ENCODE assay signal across 8 cellular contexts in genomic region chr9:37144762-37145161, GRCh38. TPM values are rescaled to one million over a fixed set of nuclear protein-coding genes. Genes with fewer than 3 reads are reported as not detected.
A peak's percentile ranks its signal among the peaks of the same experiment; 100 is the strongest.
DNase-seq lines count a peak whose midpoint lies in the region; ATAC-seq, FAIRE-seq and TF ChIP-seq lines count a peak whose summit lies in the region.

No MANE protein-coding gene starts in this region.

- H3K4me3 Mint-ChIP-seq in activated CD8-positive, alpha-beta memory T cell treated with anti-CD3 and anti-CD28 coated beads, Interleukin-2, amount 10 ng/mL, durations not matched to agents 7 days and 5 days: no peak overlapping the region
- peak overlapping the region; percentile 44 for H3K4me3 Mint-ChIP-seq in activated naive CD8-positive, alpha-beta T cell
- H3K4me3 Mint-ChIP-seq in stimulated activated effector memory CD8-positive, alpha-beta T cell treated with anti-CD3 and anti-CD28 coated beads, Interleukin-12 subunit alpha, Interleukin-12 subunit beta, amount 100 ng/mL, for 72 hours: no peak overlapping the region

- intact Hi-C loops in ovary (cut with DNase I) (no loop called here), pancreas (cut with DNase I) (no loop called here)

- no peaks in the 10 kb centered on the region for H3K36me3 ChIP-seq in ovary
- no peaks in the 10 kb centered on the region for H3K36me3 ChIP-seq in pancreas

- H3K27me3 ChIP-seq in ovary: no peaks in the 10 kb centered on the region
- no peaks in the 10 kb centered on the region for H3K27me3 ChIP-seq in pancreas

- FAIRE-seq in pancreas (lab: Jason Lieb, UNC): no peak

- H3K4me1 Mint-ChIP-seq in activated CD8-positive, alpha-beta memory T cell treated with anti-CD3 and anti-CD28 coated beads, Interleukin-2, amount 10 ng/mL, durations not matched to agents 7 days and 5 days: peaks cover 22% of the 10 kb centered on the region
- H3K4me1 Mint-ChIP-seq in activated naive CD8-positive, alpha-beta T cell (ENCODE audit: low read depth): peaks cover 66% of the 10 kb centered on the region
- H3K4me1 Mint-ChIP-seq in stimulated activated effector memory CD8-positive, alpha-beta T cell treated with anti-CD3 and anti-CD28 coated beads, Interleukin-12 subunit alpha, Interleukin-12 subunit beta, amount 100 ng/mL, for 72 hours: peaks cover 25% of the 10 kb centered on the region

- TF ChIP-seq CTCF in ovary (IDR thresholded peaks at IDR 0.05) (no peak), pancreas (IDR thresholded peaks at IDR 0.05) (no peak)

- H3K27me3 Mint-ChIP-seq in activated CD8-positive, alpha-beta memory T cell treated with anti-CD3 and anti-CD28 coated beads, Interleukin-2, amount 10 ng/mL, durations not matched to agents 7 days and 5 days: no peaks in the 10 kb centered on the region
- H3K27me3 Mint-ChIP-seq in activated naive CD8-positive, alpha-beta T cell: no peaks in the 10 kb centered on the region

- H3K36me3 Mint-ChIP-seq in activated CD8-positive, alpha-beta memory T cell treated with anti-CD3 and anti-CD28 coated beads, Interleukin-2, amount 10 ng/mL, durations not matched to agents 7 days and 5 days: peaks cover 26% of the 10 kb centered on the region
- peaks cover 23% of the 10 kb centered on the region for H3K36me3 Mint-ChIP-seq in activated naive CD8-positive, alpha-beta T cell
- H3K36me3 Mint-ChIP-seq in stimulated activated effector memory CD8-positive, alpha-beta T cell treated with anti-CD3 and anti-CD28 coated beads, Interleukin-12 subunit alpha, Interleukin-12 subunit beta, amount 100 ng/mL, for 72 hours: peaks cover 21% of the 10 kb centered on the region

- H3K9me3 ChIP-seq in ovary (no peaks in the 10 kb centered on the region), pancreas (no peaks in the 10 kb centered on the region)

- CTCF ChIA-PET in activated CD8-positive, alpha-beta memory T cell treated with anti-CD3 and anti-CD28 coated beads, Interleukin-2, amount 10 ng/mL, durations not matched to agents 7 days and 5 days (lab: Charles Lee): interaction anchor here (0.9 kb wide), 1 partner anchor 13 kb away, joined by 3 read pairs; no protein-coding TSS in a partner anchor

- DNase-seq in activated CD8-positive, alpha-beta memory T cell treated with anti-CD3 and anti-CD28 coated beads, Interleukin-2, amount 10 ng/mL, durations not matched to agents 7 days and 5 days: no peak
- DNase-seq in activated CD8-positive, alpha-beta memory T cell treated with anti-CD3 and anti-CD28 coated beads for 24 hours: no peak
- no peak for DNase-seq in stimulated activated effector memory CD8-positive, alpha-beta T cell treated with anti-CD3 and anti-CD28 coated beads, Interleukin-12 subunit alpha, Interleukin-12 subunit beta, amount 100 ng/mL, for 72 hours (ENCODE audit: low spot score in 2 of 2)
- DNase-seq in ovary (no peak), pancreas (no peak)

- no peak for ATAC-seq in activated CD8-positive, alpha-beta memory T cell treated with anti-CD3 and anti-CD28 coated beads, Interleukin-2, amount 10 ng/mL, durations not matched to agents 7 days and 5 days
- ATAC-seq in HG02981 (IDR thresholded peaks at IDR 0.05; ENCODE audit: unreplicated experiment) (peak; percentile 54), GM19351 (IDR thresholded peaks at IDR 0.05; ENCODE audit: unreplicated experiment) (no peak), pancreas (no peak)
- ATAC-seq in stimulated activated effector memory CD8-positive, alpha-beta T cell treated with anti-CD3 and anti-CD28 coated beads, Interleukin-12 subunit alpha, Interleukin-12 subunit beta, amount 100 ng/mL, for 72 hours: peak; percentile 50

- TF ChIP-seq EP300 in ovary (IDR thresholded peaks at IDR 0.05): no peak

- no peak overlapping the region for H3K27ac ChIP-seq in ovary
- H3K27ac ChIP-seq in pancreas: no peak overlapping the region

- no peaks in the 10 kb centered on the region for H3K9me3 Mint-ChIP-seq in activated CD8-positive, alpha-beta memory T cell treated with anti-CD3 and anti-CD28 coated beads, Interleukin-2, amount 10 ng/mL, durations not matched to agents 7 days and 5 days (ENCODE audit: low read depth)
- H3K9me3 Mint-ChIP-seq in activated naive CD8-positive, alpha-beta T cell (ENCODE audit: low read depth): no peaks in the 10 kb centered on the region
- no peaks in the 10 kb centered on the region for H3K9me3 Mint-ChIP-seq in stimulated activated effector memory CD8-positive, alpha-beta T cell treated with anti-CD3 and anti-CD28 coated beads, Interleukin-12 subunit alpha, Interleukin-12 subunit beta, amount 100 ng/mL, for 72 hours

- H3K27ac Mint-ChIP-seq in activated CD8-positive, alpha-beta memory T cell treated with anti-CD3 and anti-CD28 coated beads, Interleukin-2, amount 10 ng/mL, durations not matched to agents 7 days and 5 days: peak overlapping the region; percentile 43
- peak overlapping the region; percentile 73 for H3K27ac Mint-ChIP-seq in activated naive CD8-positive, alpha-beta T cell
- no peak overlapping the region for H3K27ac Mint-ChIP-seq in stimulated activated effector memory CD8-positive, alpha-beta T cell treated with anti-CD3 and anti-CD28 coated beads, Interleukin-12 subunit alpha, Interleukin-12 subunit beta, amount 100 ng/mL, for 72 hours

- WGBS in ovary, 3 donors: 50 to 69% (median 51%) methylated on average over 2 of the region's 2 CpGs
- WGBS in pancreas, 2 donors: 75 to 77% methylated on average over 2 of the region's 2 CpGs

- peaks cover 2% of the 10 kb centered on the region for H3K4me1 ChIP-seq in ovary (ENCODE audit: insufficient read depth)
- H3K4me1 ChIP-seq in pancreas: peaks cover 1 to 11% (median 6%) of the 10 kb centered on the region in 3 donors

- no peak overlapping the region for H3K4me3 ChIP-seq in ovary
- no peak overlapping the region for H3K4me3 ChIP-seq in pancreas

- TF ChIP-seq POLR2A in ovary (IDR thresholded peaks at IDR 0.05): no peak

RNA-seq across cellular contexts. Expression of gene ZCCHC7, which starts 24.4 kb away (rescaled TPM):
- 10 to 100 TPM; 20.1 to 20.6 TPM for total RNA-seq in activated CD8-positive, alpha-beta memory T cell treated with anti-CD3 and anti-CD28 coated beads, Interleukin-2, amount 10 ng/mL, durations not matched to agents 7 days and 5 days
- total RNA-seq in ovary (10 to 100 TPM; 15.9 to 37.4 (median 30.2) TPM), pancreas (10 to 100 TPM; 13.4 to 17.4 (median 15.9) TPM)
- polyA plus RNA-seq in ovary (10 to 100 TPM; 15.8 to 20.4 TPM), pancreas (1 to 10 TPM; 8.1 to 9.8 TPM)

Comparison
In these comparisons a context has a peak if more than half of its experiments do, and no peak if none do; other contexts are left out.
1. ATAC-seq: peak in HG02981 (single experiment) and stimulated activated effector memory CD8-positive, alpha-beta T cell treated with anti-CD3 and anti-CD28 coated beads, Interleukin-12 subunit alpha, Interleukin-12 subunit beta, amount 100 ng/mL, for 72 hours (single experiment); none in activated CD8-positive, alpha-beta memory T cell treated with anti-CD3 and anti-CD28 coated beads, Interleukin-2, amount 10 ng/mL, durations not matched to agents 7 days and 5 days (single experiment), GM19351 (single experiment) and pancreas (0 of 4).